2 cellular contexts compared by ENCODE assay signal in genomic region chr4:8112036-8112576, GRCh38.
TF ChIP-seq lines count a peak whose summit lies in the region.

No MANE protein-coding gene starts in this region.

TF ChIP-seq in HepG2, 621 proteins besides CTCF, POLR2A, EP300 and RAD21:
- TF ChIP-seq MEF2D (CRISPR knock-in tag; IDR thresholded peaks at IDR 0.05) (no peak), DBP (CRISPR knock-in tag; IDR thresholded peaks at IDR 0.05; ENCODE audit: not compliant biosample characterization) (no peak), ZNF713 (CRISPR knock-in tag; IDR thresholded peaks at IDR 0.05) (no peak), ZNF629 (CRISPR knock-in tag; conservative IDR thresholded peaks at IDR 0.05) (peak; percentile 41; the same call in 1 of the 2 replicates), ZNF772 (CRISPR knock-in tag; IDR thresholded peaks at IDR 0.05) (no peak)

TF ChIP-seq in K562, 482 proteins besides CTCF, POLR2A, EP300 and RAD21:
- TF ChIP-seq, protein P1, sequence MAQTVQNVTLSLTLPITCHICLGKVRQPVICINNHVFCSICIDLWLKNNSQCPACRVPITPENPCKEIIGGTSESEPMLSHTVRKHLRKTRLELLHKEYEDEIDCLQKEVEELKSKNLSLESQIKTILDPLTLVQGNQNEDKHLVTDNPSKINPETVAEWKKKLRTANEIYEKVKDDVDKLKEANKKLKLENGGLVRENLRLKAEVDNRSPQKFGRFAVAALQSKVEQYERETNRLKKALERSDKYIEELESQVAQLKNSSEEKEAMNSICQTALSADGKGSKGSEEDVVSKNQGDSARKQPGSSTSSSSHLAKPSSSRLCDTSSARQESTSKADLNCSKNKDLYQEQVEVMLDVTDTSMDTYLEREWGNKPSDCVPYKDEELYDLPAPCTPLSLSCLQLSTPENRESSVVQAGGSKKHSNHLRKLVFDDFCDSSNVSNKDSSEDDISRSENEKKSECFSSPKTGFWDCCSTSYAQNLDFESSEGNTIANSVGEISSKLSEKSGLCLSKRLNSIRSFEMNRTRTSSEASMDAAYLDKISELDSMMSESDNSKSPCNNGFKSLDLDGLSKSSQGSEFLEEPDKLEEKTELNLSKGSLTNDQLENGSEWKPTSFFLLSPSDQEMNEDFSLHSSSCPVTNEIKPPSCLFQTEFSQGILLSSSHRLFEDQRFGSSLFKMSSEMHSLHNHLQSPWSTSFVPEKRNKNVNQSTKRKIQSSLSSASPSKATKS (CRISPR knock-in tag; IDR thresholded peaks at IDR 0.05), result no peak
- TF ChIP-seq ZFP36 (IDR thresholded peaks at IDR 0.05; ENCODE audit: low read depth, low read length, partially characterized antibody) (peak; percentile 25), ZKSCAN1 (IDR thresholded peaks at IDR 0.05; ENCODE audit: low read depth, low read length) (no peak), ZNF232 (CRISPR knock-in tag; IDR thresholded peaks at IDR 0.05) (no peak)
